1 cellular context compared by ENCODE assay signal in the genomic region with DNA sequence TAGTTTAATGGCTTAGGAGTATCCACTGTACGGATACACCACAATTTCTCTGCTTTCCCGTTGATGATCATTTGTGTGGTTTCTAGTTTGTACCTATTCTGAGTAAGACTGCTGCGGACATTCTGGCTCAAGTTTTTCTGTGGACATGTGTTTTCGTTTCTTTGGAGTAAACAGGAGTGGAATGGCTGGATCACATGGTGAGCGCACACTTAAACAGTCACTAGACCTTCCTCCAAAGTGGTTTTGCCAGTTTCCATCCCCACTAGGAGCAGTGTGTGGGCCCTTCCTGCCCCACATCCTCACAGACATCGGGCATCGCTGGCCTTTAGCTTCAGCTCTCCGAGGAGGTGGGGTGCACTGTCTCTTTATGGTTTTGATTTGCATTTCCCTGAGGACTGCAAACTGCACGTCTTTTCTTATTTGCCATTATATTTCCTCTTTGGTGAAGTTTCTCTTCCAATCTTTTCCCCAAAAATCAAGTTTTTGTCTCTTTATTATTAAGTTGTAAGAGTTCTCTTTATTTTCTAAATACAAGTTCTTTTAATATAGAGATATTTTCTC.
TF ChIP-seq lines count a peak whose summit lies in the region.

No MANE protein-coding gene starts in this region.

TF ChIP-seq in IMR-90, 13 proteins besides CTCF, POLR2A, EP300 and RAD21:
- no peak for TF ChIP-seq CHD1 (IDR thresholded peaks at IDR 0.05; ENCODE audit: low read depth, low read length)
- TF ChIP-seq BHLHE40 (IDR thresholded peaks at IDR 0.05; ENCODE audit: low read depth, low read length) = no peak
- TF ChIP-seq FOS (IDR thresholded peaks at IDR 0.05; ENCODE audit: low read depth, low read length) = no peak
- no peak for TF ChIP-seq USF2 (IDR thresholded peaks at IDR 0.05; ENCODE audit: low read depth, low read length)
- TF ChIP-seq SMC3 (IDR thresholded peaks at IDR 0.05; ENCODE audit: low read depth, low read length) = no peak
- no peak for TF ChIP-seq CEBPB (IDR thresholded peaks at IDR 0.05; ENCODE audit: low read depth, low read length)
- TF ChIP-seq MAZ (IDR thresholded peaks at IDR 0.05; ENCODE audit: borderline replicate concordance, low read depth, low read length) = no peak
- TF ChIP-seq NFE2L2 (IDR thresholded peaks at IDR 0.05; ENCODE audit: low read depth, low read length) = no peak
- TF ChIP-seq, protein P1, sequence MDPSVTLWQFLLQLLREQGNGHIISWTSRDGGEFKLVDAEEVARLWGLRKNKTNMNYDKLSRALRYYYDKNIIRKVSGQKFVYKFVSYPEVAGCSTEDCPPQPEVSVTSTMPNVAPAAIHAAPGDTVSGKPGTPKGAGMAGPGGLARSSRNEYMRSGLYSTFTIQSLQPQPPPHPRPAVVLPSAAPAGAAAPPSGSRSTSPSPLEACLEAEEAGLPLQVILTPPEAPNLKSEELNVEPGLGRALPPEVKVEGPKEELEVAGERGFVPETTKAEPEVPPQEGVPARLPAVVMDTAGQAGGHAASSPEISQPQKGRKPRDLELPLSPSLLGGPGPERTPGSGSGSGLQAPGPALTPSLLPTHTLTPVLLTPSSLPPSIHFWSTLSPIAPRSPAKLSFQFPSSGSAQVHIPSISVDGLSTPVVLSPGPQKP (IDR thresholded peaks at IDR 0.05; ENCODE audit: borderline replicate concordance, low read depth, low read length) = no peak
